In genomic region chr19:18090545-18091216, GRCh38 we compare ENCODE assay signal across 10 cellular contexts. TPM values are rescaled to one million over a fixed set of nuclear protein-coding genes. Genes with fewer than 3 reads are reported as not detected.
DNase-seq lines count a peak whose midpoint lies in the region; ATAC-seq lines count a peak whose summit lies in the region.
"Had no signal": no experiment of that assay in that cellular context is flagged by ENCODE, and none has a peak within 500 bp of the region (broad histone marks: within the 10 kb centered on the region; RNA-seq: fewer than 3 reads in every experiment).

No MANE protein-coding gene starts in this region.

- no peaks in the 10 kb centered on the region for H3K9me3 Mint-ChIP-seq in activated T-helper 17 cell treated with anti-CD3 and anti-CD28 coated beads, Interleukin-2, amount 50 U/mL, for 72 hours
- no peaks in the 10 kb centered on the region for H3K9me3 Mint-ChIP-seq in stimulated activated memory B cell treated with anti-CD40 and anti-IgM and Interleukin-4, amounts not matched to agents 10 μg/mL and 1 μg/mL and 100 μg/mL, for 72 hours

- peak overlapping the region; percentile 91 for H3K4me3 Mint-ChIP-seq in activated T-helper 17 cell treated with anti-CD3 and anti-CD28 coated beads, Interleukin-2, amount 50 U/mL, for 72 hours
- H3K4me3 Mint-ChIP-seq in stimulated activated memory B cell treated with anti-CD40 and anti-IgM and Interleukin-4, amounts not matched to agents 10 μg/mL and 1 μg/mL and 100 μg/mL, for 72 hours = peak overlapping the region; percentile 35

- H3K27ac Mint-ChIP-seq in activated T-helper 17 cell treated with anti-CD3 and anti-CD28 coated beads, Interleukin-2, amount 50 U/mL, for 72 hours = peak overlapping the region; percentile 98
- peak overlapping the region; percentile 96 for H3K27ac Mint-ChIP-seq in stimulated activated memory B cell treated with anti-CD40 and anti-IgM and Interleukin-4, amounts not matched to agents 10 μg/mL and 1 μg/mL and 100 μg/mL, for 72 hours

- DNase-seq in DMS53 (lab: John Stamatoyannopoulos, UW) (peak; percentile 25), DMS53 treated with DMSO at 0.1 percent for 48 hours (lab: John Stamatoyannopoulos, UW; ENCODE audit: unreplicated experiment) (no peak), fibroblast of peridontal ligament (ENCODE audit: extremely low read depth) (peak; percentile 35)
- DNase-seq: NCI-H1694 treated with DMSO at 0.1 percent for 48 hours, SW 1271 had no signal

- H3K4me1 Mint-ChIP-seq in activated T-helper 17 cell treated with anti-CD3 and anti-CD28 coated beads, Interleukin-2, amount 50 U/mL, for 72 hours = peaks cover 20% of the 10 kb centered on the region
- peaks cover 56% of the 10 kb centered on the region for H3K4me1 Mint-ChIP-seq in stimulated activated memory B cell treated with anti-CD40 and anti-IgM and Interleukin-4, amounts not matched to agents 10 μg/mL and 1 μg/mL and 100 μg/mL, for 72 hours

- peaks cover 6% of the 10 kb centered on the region for H3K36me3 Mint-ChIP-seq in activated T-helper 17 cell treated with anti-CD3 and anti-CD28 coated beads, Interleukin-2, amount 50 U/mL, for 72 hours (ENCODE audit: low read depth)
- H3K36me3 Mint-ChIP-seq in stimulated activated memory B cell treated with anti-CD40 and anti-IgM and Interleukin-4, amounts not matched to agents 10 μg/mL and 1 μg/mL and 100 μg/mL, for 72 hours = peaks cover 29% of the 10 kb centered on the region

- no peaks in the 10 kb centered on the region for H3K27me3 Mint-ChIP-seq in activated T-helper 17 cell treated with anti-CD3 and anti-CD28 coated beads, Interleukin-2, amount 50 U/mL, for 72 hours
- H3K27me3 Mint-ChIP-seq in stimulated activated memory B cell treated with anti-CD40 and anti-IgM and Interleukin-4, amounts not matched to agents 10 μg/mL and 1 μg/mL and 100 μg/mL, for 72 hours = no peaks in the 10 kb centered on the region

- peak; percentile 1 for ATAC-seq in activated T-helper 17 cell treated with anti-CD3 and anti-CD28 coated beads, Interleukin-2, amount 50 U/mL, for 72 hours (replicated peaks)
- ATAC-seq in stimulated activated memory B cell treated with anti-CD40 and anti-IgM and Interleukin-4, amounts not matched to agents 10 μg/mL and 1 μg/mL and 100 μg/mL, for 72 hours = no peak
- ATAC-seq in HG02973 (IDR thresholded peaks at IDR 0.05; ENCODE audit: unreplicated experiment) (no peak), HG03521 (IDR thresholded peaks at IDR 0.05; ENCODE audit: unreplicated experiment) (no peak), HG02798 (IDR thresholded peaks at IDR 0.05; ENCODE audit: poor library complexity, unreplicated experiment) (no peak)

RNA-seq across cellular contexts. Expression of gene IL12RB1, which starts 3.9 kb away (rescaled TPM):
- total RNA-seq in activated T-helper 17 cell treated with anti-CD3 and anti-CD28 coated beads, Interleukin-2, amount 50 U/mL, for 72 hours = 10 to 100 TPM; 28.6 to 54.5 TPM

RNA-seq across cellular contexts. Expression of gene MAST3, which starts 6.9 kb away (rescaled TPM):
- 10 to 100 TPM; 23.5 to 46.6 TPM for total RNA-seq in activated T-helper 17 cell treated with anti-CD3 and anti-CD28 coated beads, Interleukin-2, amount 50 U/mL, for 72 hours
